ENCODE assay signal across 8 cellular contexts in the genomic region with DNA sequence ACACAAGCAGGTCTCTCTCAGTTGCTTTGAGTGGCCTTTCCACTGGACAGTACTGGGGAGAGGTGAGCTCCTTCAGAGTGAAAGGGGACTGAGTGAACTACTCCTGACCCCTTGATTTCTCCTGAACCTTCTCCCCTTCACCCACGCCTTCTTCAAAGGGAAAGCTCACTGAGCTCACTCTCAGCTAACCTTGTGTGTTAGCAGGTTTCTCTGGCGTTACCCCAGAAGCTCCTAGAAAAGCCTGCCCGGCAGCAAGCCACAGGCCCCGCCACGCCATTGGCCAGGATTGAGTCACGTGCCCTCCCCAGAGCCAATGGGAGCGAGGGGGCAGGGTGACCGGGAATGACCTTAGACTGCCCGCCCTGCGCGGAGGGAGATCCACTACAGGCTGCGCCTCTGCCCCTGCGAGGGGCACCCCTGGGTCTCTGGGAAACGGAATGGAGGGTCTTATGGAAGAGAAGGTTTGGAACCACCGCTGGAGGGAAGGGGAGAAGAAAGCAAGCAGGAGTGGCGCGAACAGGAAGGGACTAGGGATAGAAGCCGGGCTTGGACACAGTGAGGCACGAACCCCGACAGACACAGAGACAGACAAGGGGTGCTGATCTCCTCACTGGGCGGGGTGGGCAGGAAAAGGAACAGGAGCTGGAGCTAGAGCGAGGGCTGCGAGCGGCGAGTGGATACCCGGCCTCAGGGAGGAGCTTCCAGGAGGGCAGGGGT. TPM values are rescaled to one million over a fixed set of nuclear protein-coding genes. Genes with fewer than 3 reads are reported as not detected.
DNase-seq lines count a peak whose midpoint lies in the region; ATAC-seq and TF ChIP-seq lines count a peak whose summit lies in the region.

No MANE protein-coding gene starts in this region.

- intact Hi-C loops in lower lobe of right lung (cut with DNase I) = no loop called here

- peak overlapping the region; percentile 75 for H3K4me3 ChIP-seq in AG04450 (ENCODE audit: low read depth, low read length)
- H3K4me3 ChIP-seq in lower lobe of right lung = peak overlapping the region; percentile 72

- H3K36me3 ChIP-seq in lower lobe of right lung = peaks cover 13% of the 10 kb centered on the region

- H3K27me3 ChIP-seq in AG04450 (ENCODE audit: control insufficient read depth, insufficient read depth, low read length) (no peaks in the 10 kb centered on the region), lower lobe of right lung (ENCODE audit: low read depth) (no peaks in the 10 kb centered on the region)

- peaks cover 20% of the 10 kb centered on the region for H3K4me1 ChIP-seq in lower lobe of right lung

- no peaks in the 10 kb centered on the region; the same call in 1 of the 2 replicates for H3K9me3 ChIP-seq in AG04450 (ENCODE audit: control insufficient read depth, insufficient read depth, low read length)
- H3K9me3 ChIP-seq in lower lobe of right lung = no peaks in the 10 kb centered on the region

- DNase-seq in AG04450 (ENCODE audit: low read depth, low spot score) = no peak
- peak; percentile 90 for DNase-seq in NCI-H69 (lab: John Stamatoyannopoulos, UW)
- peak; percentile 70 to 80 for DNase-seq in activated CD8-positive, alpha-beta memory T cell treated with anti-CD3 and anti-CD28 coated beads for 1 hour (ENCODE audit: extremely low read depth in 1 of 2, low read depth in 1 of 2)
- DNase-seq in effector CD4-positive, alpha-beta T cell = peak; percentile 84
- DNase-seq in lower lobe of right lung = peak; percentile 95
- peak; percentile 70 to 74 (median 71) for DNase-seq in stimulated activated CD4-positive, alpha-beta T cell treated with anti-CD3 and anti-CD28 coated beads, TNF-alpha, amount 100 ng/mL, for 4 hours (ENCODE audit: low read depth in 3 of 3)

- CTCF ChIA-PET in AG04450 (lab: Charles Lee) = interaction anchor here (0.9 to 1.1 kb wide), 4 partner anchors 16 to 352 kb away, joined by 3 to 5 read pairs (median 4); no protein-coding TSS in a partner anchor

- ATAC-seq in GM18868 (IDR thresholded peaks at IDR 0.05; ENCODE audit: unreplicated experiment) (peak; percentile 81), HG03108 (IDR thresholded peaks at IDR 0.05; ENCODE audit: unreplicated experiment) (peak; percentile 90), lower lobe of right lung (peak; percentile 97 to 99)

- H3K27ac ChIP-seq in AG04450 (ENCODE audit: low read depth, low read length) (peak overlapping the region; percentile 57), lower lobe of right lung (peak overlapping the region; percentile 79)

- POLR2A ChIA-PET in AG04450 (lab: Yijun Ruan, JAX) = interaction anchor here (0.6 to 2.0 kb wide), 4 partner anchors 13 to 560 kb away, joined by 3 to 9 read pairs (median 4); a partner anchor contains a TSS

- no peak for TF ChIP-seq CTCF in AG04450 (IDR thresholded peaks at IDR 0.05; ENCODE audit: low read depth, low read length)
- TF ChIP-seq CTCF in lower lobe of right lung (IDR thresholded peaks at IDR 0.05) = no peak

RNA-seq across cellular contexts. Expression of a gene that starts 17.4 kb away (rescaled TPM):
- 34.9 and 41.2 TPM in 2 replicates for polyA plus RNA-seq in AG04450 (2011; rRNA removed)
- polyA minus RNA-seq in AG04450 (2011; rRNA and poly(A)+ RNA removed) = 108 and 156 TPM in 2 replicates
- 75.5 TPM for total RNA-seq in lower lobe of right lung

RNA-seq across cellular contexts. Expression of a gene that starts 57.3 kb away (rescaled TPM):
- polyA plus RNA-seq in AG04450 (2011; rRNA removed) = 1.6 and 2.4 TPM in 2 replicates
- polyA minus RNA-seq in AG04450 (2011; rRNA and poly(A)+ RNA removed) = 4.2 and 5.8 TPM in 2 replicates
- 11.1 TPM for total RNA-seq in lower lobe of right lung
